Comparison of ENCODE assay signal across 1 cellular context in the genomic region with DNA sequence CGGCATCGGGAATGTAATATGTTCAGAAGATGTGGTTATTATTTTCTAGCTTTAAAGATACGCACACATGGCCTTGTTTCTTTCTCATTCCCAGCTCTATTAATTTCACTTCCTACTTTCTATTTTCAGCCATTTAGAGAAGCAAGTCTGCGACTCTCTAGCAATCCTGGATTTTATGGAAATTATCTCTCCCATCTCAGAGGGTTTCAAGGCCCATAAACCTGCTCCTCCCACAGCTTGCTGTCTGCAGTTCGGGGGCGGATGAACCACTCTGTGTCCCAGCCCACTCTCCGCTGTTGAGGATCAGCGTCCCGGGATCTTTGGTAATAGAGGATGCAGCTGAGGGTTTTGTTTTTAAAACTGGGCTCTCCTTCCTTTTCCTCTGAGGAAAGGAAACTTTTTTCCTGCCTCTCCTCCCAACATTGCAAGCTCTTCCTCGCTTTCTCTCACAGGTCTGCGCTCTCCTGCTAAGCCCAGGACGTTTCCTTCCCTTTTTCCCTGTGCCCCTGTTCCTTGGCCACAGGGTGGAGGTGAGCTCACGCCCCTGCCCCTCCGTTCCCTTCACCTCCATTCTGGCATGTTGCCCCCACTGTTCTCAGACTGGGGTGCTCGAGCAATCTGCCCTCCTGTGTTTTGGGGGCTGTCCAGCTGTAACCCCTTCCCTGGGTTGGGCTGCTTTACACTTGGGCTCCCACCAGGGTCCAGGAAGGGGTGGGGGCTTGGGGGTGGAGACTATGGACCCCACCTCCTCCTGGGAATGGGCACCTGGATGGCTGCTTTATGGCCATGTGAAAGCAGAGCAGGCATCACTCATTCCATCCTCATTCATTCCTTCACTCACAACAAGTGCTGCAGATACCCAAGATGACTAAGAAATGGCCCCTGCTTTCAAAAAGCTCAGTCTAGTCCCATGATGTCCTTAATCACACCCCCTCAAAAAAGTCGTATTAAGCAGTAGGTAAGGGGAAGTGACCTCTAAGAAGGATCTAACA.
TF ChIP-seq lines count a peak whose summit lies in the region.

No MANE protein-coding gene starts in this region.

TF ChIP-seq in HEK293, 187 proteins besides CTCF, POLR2A, EP300 and RAD21 (continued from another document):
- peak; percentile 94 for TF ChIP-seq EGR2 (tag by site-specific recombination; IDR thresholded peaks at IDR 0.05; ENCODE audit: low read depth)
- TF ChIP-seq, protein P1, sequence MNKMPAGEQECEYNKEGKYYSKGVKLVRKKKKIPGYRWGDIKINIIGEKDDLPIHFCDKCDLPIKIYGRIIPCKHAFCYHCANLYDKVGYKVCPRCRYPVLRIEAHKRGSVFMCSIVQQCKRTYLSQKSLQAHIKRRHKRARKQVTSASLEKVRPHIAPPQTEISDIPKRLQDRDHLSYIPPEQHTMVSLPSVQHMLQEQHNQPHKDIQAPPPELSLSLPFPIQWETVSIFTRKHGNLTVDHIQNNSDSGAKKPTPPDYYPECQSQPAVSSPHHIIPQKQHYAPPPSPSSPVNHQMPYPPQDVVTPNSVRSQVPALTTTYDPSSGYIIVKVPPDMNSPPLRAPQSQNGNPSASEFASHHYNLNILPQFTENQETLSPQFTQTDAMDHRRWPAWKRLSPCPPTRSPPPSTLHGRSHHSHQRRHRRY (tag by site-specific recombination; IDR thresholded peaks at IDR 0.05): no peak
- TF ChIP-seq, protein P2, sequence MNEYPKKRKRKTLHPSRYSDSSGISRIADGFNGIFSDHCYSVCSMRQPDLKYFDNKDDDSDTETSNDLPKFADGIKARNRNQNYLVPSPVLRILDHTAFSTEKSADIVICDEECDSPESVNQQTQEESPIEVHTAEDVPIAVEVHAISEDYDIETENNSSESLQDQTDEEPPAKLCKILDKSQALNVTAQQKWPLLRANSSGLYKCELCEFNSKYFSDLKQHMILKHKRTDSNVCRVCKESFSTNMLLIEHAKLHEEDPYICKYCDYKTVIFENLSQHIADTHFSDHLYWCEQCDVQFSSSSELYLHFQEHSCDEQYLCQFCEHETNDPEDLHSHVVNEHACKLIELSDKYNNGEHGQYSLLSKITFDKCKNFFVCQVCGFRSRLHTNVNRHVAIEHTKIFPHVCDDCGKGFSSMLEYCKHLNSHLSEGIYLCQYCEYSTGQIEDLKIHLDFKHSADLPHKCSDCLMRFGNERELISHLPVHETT (tag by site-specific recombination; IDR thresholded peaks at IDR 0.05): no peak
- TF ChIP-seq SP2 (tag by site-specific recombination; IDR thresholded peaks at IDR 0.05): no peak
- TF ChIP-seq, protein P3, sequence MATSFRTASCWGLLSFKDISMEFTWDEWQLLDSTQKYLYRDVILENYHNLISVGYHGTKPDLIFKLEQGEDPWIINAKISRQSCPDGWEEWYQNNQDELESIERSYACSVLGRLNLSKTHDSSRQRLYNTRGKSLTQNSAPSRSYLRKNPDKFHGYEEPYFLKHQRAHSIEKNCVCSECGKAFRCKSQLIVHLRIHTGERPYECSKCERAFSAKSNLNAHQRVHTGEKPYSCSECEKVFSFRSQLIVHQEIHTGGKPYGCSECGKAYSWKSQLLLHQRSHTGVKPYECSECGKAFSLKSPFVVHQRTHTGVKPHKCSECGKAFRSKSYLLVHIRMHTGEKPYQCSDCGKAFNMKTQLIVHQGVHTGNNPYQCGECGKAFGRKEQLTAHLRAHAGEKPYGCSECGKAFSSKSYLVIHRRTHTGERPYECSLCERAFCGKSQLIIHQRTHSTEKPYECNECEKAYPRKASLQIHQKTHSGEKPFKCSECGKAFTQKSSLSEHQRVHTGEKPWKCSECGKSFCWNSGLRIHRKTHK (tag by site-specific recombination; IDR thresholded peaks at IDR 0.05): no peak
- TF ChIP-seq, protein P4, sequence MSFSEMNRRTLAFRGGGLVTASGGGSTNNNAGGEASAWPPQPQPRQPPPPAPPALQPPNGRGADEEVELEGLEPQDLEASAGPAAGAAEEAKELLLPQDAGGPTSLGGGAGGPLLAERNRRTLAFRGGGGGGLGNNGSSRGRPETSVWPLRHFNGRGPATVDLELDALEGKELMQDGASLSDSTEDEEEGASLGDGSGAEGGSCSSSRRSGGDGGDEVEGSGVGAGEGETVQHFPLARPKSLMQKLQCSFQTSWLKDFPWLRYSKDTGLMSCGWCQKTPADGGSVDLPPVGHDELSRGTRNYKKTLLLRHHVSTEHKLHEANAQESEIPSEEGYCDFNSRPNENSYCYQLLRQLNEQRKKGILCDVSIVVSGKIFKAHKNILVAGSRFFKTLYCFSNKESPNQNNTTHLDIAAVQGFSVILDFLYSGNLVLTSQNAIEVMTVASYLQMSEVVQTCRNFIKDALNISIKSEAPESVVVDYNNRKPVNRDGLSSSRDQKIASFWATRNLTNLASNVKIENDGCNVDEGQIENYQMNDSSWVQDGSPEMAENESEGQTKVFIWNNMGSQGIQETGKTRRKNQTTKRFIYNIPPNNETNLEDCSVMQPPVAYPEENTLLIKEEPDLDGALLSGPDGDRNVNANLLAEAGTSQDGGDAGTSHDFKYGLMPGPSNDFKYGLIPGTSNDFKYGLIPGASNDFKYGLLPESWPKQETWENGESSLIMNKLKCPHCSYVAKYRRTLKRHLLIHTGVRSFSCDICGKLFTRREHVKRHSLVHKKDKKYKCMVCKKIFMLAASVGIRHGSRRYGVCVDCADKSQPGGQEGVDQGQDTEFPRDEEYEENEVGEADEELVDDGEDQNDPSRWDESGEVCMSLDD (tag by site-specific recombination; IDR thresholded peaks at IDR 0.05): no peak
- 0 out of 2 replicates have a peak, but pooled peaks have one; percentile 10 for TF ChIP-seq SP7 (tag by site-specific recombination; IDR thresholded peaks at IDR 0.05)
- TF ChIP-seq ZFP69B (tag by site-specific recombination; IDR thresholded peaks at IDR 0.05): no peak
- TF ChIP-seq, protein P5, sequence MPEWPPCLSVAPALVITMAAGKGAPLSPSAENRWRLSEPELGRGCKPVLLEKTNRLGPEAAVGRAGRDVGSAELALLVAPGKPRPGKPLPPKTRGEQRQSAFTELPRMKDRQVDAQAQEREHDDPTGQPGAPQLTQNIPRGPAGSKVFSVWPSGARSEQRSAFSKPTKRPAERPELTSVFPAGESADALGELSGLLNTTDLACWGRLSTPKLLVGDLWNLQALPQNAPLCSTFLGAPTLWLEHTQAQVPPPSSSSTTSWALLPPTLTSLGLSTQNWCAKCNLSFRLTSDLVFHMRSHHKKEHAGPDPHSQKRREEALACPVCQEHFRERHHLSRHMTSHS (tag by site-specific recombination; IDR thresholded peaks at IDR 0.05): no peak
- TF ChIP-seq WT1 (tag by site-specific recombination; IDR thresholded peaks at IDR 0.05): no peak
- TF ChIP-seq ZNF621 (tag by site-specific recombination; IDR thresholded peaks at IDR 0.05): no peak
- TF ChIP-seq, protein P6, sequence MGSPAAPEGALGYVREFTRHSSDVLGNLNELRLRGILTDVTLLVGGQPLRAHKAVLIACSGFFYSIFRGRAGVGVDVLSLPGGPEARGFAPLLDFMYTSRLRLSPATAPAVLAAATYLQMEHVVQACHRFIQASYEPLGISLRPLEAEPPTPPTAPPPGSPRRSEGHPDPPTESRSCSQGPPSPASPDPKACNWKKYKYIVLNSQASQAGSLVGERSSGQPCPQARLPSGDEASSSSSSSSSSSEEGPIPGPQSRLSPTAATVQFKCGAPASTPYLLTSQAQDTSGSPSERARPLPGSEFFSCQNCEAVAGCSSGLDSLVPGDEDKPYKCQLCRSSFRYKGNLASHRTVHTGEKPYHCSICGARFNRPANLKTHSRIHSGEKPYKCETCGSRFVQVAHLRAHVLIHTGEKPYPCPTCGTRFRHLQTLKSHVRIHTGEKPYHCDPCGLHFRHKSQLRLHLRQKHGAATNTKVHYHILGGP (tag by site-specific recombination; IDR thresholded peaks at IDR 0.05): peak; percentile 58
- no peak for TF ChIP-seq ZNF585B (tag by site-specific recombination; IDR thresholded peaks at IDR 0.05)
- peak; percentile 89 for TF ChIP-seq ZNF341 (tag by site-specific recombination; IDR thresholded peaks at IDR 0.05; ENCODE audit: low read depth)
- TF ChIP-seq ZNF221 (tag by site-specific recombination; IDR thresholded peaks at IDR 0.05; ENCODE audit: borderline replicate concordance): no peak
- TF ChIP-seq ZNF530 (tag by site-specific recombination; IDR thresholded peaks at IDR 0.05; ENCODE audit: low read depth): no peak
- TF ChIP-seq ZNF24 (tag by site-specific recombination; IDR thresholded peaks at IDR 0.05): peak; percentile 46; the same call in 1 of the 2 replicates
- TF ChIP-seq ZNF157 (tag by site-specific recombination; IDR thresholded peaks at IDR 0.05): no peak
- no peak for TF ChIP-seq HOXA7 (CRISPR knock-in tag; IDR thresholded peaks at IDR 0.05; ENCODE audit: borderline replicate concordance)
- TF ChIP-seq PRDM1 (tag by site-specific recombination; IDR thresholded peaks at IDR 0.05): peak; percentile 75
- TF ChIP-seq ZNF561 (tag by site-specific recombination; IDR thresholded peaks at IDR 0.05; ENCODE audit: borderline replicate concordance): no peak
- peak; percentile 95 for TF ChIP-seq ZFHX2 (tag by site-specific recombination; conservative IDR thresholded peaks at IDR 0.05)
- TF ChIP-seq, protein P7, sequence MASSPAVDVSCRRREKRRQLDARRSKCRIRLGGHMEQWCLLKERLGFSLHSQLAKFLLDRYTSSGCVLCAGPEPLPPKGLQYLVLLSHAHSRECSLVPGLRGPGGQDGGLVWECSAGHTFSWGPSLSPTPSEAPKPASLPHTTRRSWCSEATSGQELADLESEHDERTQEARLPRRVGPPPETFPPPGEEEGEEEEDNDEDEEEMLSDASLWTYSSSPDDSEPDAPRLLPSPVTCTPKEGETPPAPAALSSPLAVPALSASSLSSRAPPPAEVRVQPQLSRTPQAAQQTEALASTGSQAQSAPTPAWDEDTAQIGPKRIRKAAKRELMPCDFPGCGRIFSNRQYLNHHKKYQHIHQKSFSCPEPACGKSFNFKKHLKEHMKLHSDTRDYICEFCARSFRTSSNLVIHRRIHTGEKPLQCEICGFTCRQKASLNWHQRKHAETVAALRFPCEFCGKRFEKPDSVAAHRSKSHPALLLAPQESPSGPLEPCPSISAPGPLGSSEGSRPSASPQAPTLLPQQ (tag by site-specific recombination; IDR thresholded peaks at IDR 0.05): no peak
- TF ChIP-seq HOXD13 (CRISPR knock-in tag; IDR thresholded peaks at IDR 0.05; ENCODE audit: borderline replicate concordance): no peak
- peak; percentile 59; the same call in 1 of the 2 replicates for TF ChIP-seq ZBTB17 (tag by site-specific recombination; IDR thresholded peaks at IDR 0.05)
- no peak for TF ChIP-seq BCL11A (tag by site-specific recombination; IDR thresholded peaks at IDR 0.05; ENCODE audit: low read depth)
- TF ChIP-seq, protein P8, sequence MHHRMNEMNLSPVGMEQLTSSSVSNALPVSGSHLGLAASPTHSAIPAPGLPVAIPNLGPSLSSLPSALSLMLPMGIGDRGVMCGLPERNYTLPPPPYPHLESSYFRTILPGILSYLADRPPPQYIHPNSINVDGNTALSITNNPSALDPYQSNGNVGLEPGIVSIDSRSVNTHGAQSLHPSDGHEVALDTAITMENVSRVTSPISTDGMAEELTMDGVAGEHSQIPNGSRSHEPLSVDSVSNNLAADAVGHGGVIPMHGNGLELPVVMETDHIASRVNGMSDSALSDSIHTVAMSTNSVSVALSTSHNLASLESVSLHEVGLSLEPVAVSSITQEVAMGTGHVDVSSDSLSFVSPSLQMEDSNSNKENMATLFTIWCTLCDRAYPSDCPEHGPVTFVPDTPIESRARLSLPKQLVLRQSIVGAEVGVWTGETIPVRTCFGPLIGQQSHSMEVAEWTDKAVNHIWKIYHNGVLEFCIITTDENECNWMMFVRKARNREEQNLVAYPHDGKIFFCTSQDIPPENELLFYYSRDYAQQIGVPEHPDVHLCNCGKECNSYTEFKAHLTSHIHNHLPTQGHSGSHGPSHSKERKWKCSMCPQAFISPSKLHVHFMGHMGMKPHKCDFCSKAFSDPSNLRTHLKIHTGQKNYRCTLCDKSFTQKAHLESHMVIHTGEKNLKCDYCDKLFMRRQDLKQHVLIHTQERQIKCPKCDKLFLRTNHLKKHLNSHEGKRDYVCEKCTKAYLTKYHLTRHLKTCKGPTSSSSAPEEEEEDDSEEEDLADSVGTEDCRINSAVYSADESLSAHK (tag by site-specific recombination; IDR thresholded peaks at IDR 0.05): peak; percentile 77
- no peak for TF ChIP-seq ZNF549 (tag by site-specific recombination; IDR thresholded peaks at IDR 0.05)
- TF ChIP-seq ZNF324 (tag by site-specific recombination; IDR thresholded peaks at IDR 0.05): no peak
- TF ChIP-seq ZNF785 (tag by site-specific recombination; IDR thresholded peaks at IDR 0.05): no peak
